Comparison of ENCODE assay signal across 8 cellular contexts in genomic region chr11:65817815-65818680, GRCh38. TPM values are rescaled to one million over a fixed set of nuclear protein-coding genes. Genes with fewer than 3 reads are reported as not detected.
DNase-seq lines count a peak whose midpoint lies in the region; ATAC-seq and TF ChIP-seq lines count a peak whose summit lies in the region.

No MANE protein-coding gene starts in this region.

- H3K27ac Mint-ChIP-seq in natural killer cell: peak overlapping the region; percentile 51 to 69
- H3K27ac Mint-ChIP-seq in stimulated activated naive B cell treated with anti-CD40 and anti-IgM and Interleukin-4, amounts not matched to agents 10 μg/mL and 1 μg/mL and 100 μg/mL, for 72 hours: peak overlapping the region; percentile 81

- H3K36me3 ChIP-seq in KOPT-K1 (ENCODE audit: insufficient read depth, low read length) (no peaks in the 10 kb centered on the region), Peyer's patch (no peaks in the 10 kb centered on the region)

- H3K27me3 Mint-ChIP-seq in natural killer cell (ENCODE audit: low read depth in 2 of 2): no peaks in the 10 kb centered on the region
- H3K27me3 Mint-ChIP-seq in stimulated activated naive B cell treated with anti-CD40 and anti-IgM and Interleukin-4, amounts not matched to agents 10 μg/mL and 1 μg/mL and 100 μg/mL, for 72 hours: no peaks in the 10 kb centered on the region

- H3K4me1 Mint-ChIP-seq in natural killer cell: peaks cover 14% of the 10 kb centered on the region in 2 donors
- H3K4me1 Mint-ChIP-seq in stimulated activated naive B cell treated with anti-CD40 and anti-IgM and Interleukin-4, amounts not matched to agents 10 μg/mL and 1 μg/mL and 100 μg/mL, for 72 hours: peaks cover 15 to 29% of the 10 kb centered on the region in 2 donors

- no peaks in the 10 kb centered on the region for H3K9me3 Mint-ChIP-seq in natural killer cell
- H3K9me3 Mint-ChIP-seq in stimulated activated naive B cell treated with anti-CD40 and anti-IgM and Interleukin-4, amounts not matched to agents 10 μg/mL and 1 μg/mL and 100 μg/mL, for 72 hours: no peaks in the 10 kb centered on the region

- intact Hi-C loops in natural killer cell (cut with micrococcal nuclease): loop anchor here (1.0 to 5.0 kb wide), 5 partner anchors 37 to 191 kb away; partner anchors contain the start of gene AP5B1

- H3K36me3 Mint-ChIP-seq in natural killer cell: no peaks in the 10 kb centered on the region
- H3K36me3 Mint-ChIP-seq in stimulated activated naive B cell treated with anti-CD40 and anti-IgM and Interleukin-4, amounts not matched to agents 10 μg/mL and 1 μg/mL and 100 μg/mL, for 72 hours: peaks cover 0 to 3% of the 10 kb centered on the region in 2 donors

- TF ChIP-seq CTCF in Peyer's patch (IDR thresholded peaks at IDR 0.05): peak; percentile 97 to 100 (median 99)
- TF ChIP-seq CTCF in fibroblast of mammary gland (conservative IDR thresholded peaks at IDR 0.05; ENCODE audit: control insufficient read depth, insufficient read depth, low read depth, low read length): peak; percentile 77
- peak; percentile 100 for TF ChIP-seq CTCF in natural killer cell (IDR thresholded peaks at IDR 0.05)

- no peaks in the 10 kb centered on the region for H3K27me3 ChIP-seq in Peyer's patch

- H3K9me3 ChIP-seq in KOPT-K1 (ENCODE audit: insufficient read depth, low read length, poor library complexity, severe bottlenecking): no peaks in the 10 kb centered on the region
- H3K9me3 ChIP-seq in Peyer's patch: no peaks in the 10 kb centered on the region

- peaks cover 0 to 20% (median 2%) of the 10 kb centered on the region in 4 donors for H3K4me1 ChIP-seq in Peyer's patch

- TF ChIP-seq POLR2A in Peyer's patch (IDR thresholded peaks at IDR 0.05): no peak

- DNase-seq in DMS114 treated with DMSO at 0.1 percent for 48 hours (lab: John Stamatoyannopoulos, UW; ENCODE audit: unreplicated experiment): peak; percentile 76
- peak; percentile 95 to 98 (median 98) for DNase-seq in Peyer's patch
- peak; percentile 93 to 94 for DNase-seq in activated T-helper 1 cell treated with anti-CD3 and anti-CD28 coated beads, Interleukin-2, amount 50 U/mL, for 16 hours (ENCODE audit: low read depth in 1 of 2, low spot score in 1 of 2)
- DNase-seq in fibroblast of mammary gland (ENCODE audit: low read depth): peak; percentile 79
- peak; percentile 98 for DNase-seq in natural killer cell
- DNase-seq in stimulated activated naive B cell treated with anti-CD40 and anti-IgM and Interleukin-4, amounts not matched to agents 10 μg/mL and 1 μg/mL and 100 μg/mL, for 72 hours: peak; percentile 88

- H3K27ac ChIP-seq in KOPT-K1 (ENCODE audit: low read depth, low read length, poor library complexity, severe bottlenecking) (peak overlapping the region; percentile 31), Peyer's patch (peak overlapping the region; percentile 57 to 90 (median 82))

- H3K4me3 Mint-ChIP-seq in natural killer cell: peak overlapping the region; percentile 93
- peak overlapping the region; percentile 80 to 83 for H3K4me3 Mint-ChIP-seq in stimulated activated naive B cell treated with anti-CD40 and anti-IgM and Interleukin-4, amounts not matched to agents 10 μg/mL and 1 μg/mL and 100 μg/mL, for 72 hours

- H3K4me3 ChIP-seq in Peyer's patch (peak overlapping the region; percentile 41 to 73 (median 66)), fibroblast of mammary gland (ENCODE audit: control insufficient read depth, low read depth, low read length) (peak overlapping the region; percentile 50)

- peak; percentile 80 for ATAC-seq in GM21619 (IDR thresholded peaks at IDR 0.05; ENCODE audit: unreplicated experiment)
- ATAC-seq in natural killer cell: peak; percentile 98 to 100 (median 98)
- ATAC-seq in stimulated activated naive B cell treated with anti-CD40 and anti-IgM and Interleukin-4, amounts not matched to agents 10 μg/mL and 1 μg/mL and 100 μg/mL, for 72 hours (replicated peaks): peak; percentile 84 to 88

RNA-seq across cellular contexts. Expression of gene SNX32, which starts 15.7 kb away (rescaled TPM):
- total RNA-seq in Peyer's patch (1 to 10 TPM in 3 of 4 donors, not detected in 1; 1.7 to 6.7 (median 6.4) TPM), natural killer cell (1 to 10 TPM in 1 of 3 donors, under 1 TPM in 2; 0.31 to 2.0 (median 0.54) TPM)

RNA-seq across cellular contexts. Expression of gene OVOL1, which starts 31.2 kb away (rescaled TPM):
- total RNA-seq in Peyer's patch: 10 to 100 TPM; 14.9 to 33.2 (median 29.8) TPM
- under 1 TPM in 2 of 3 donors, not detected in 1; 0.11 to 0.12 TPM for total RNA-seq in natural killer cell

RNA-seq across cellular contexts. Expression of gene AP5B1, which starts 37.3 kb away (rescaled TPM):
- total RNA-seq in Peyer's patch: 10 to 100 TPM; 14.9 to 35.8 (median 35.0) TPM
- total RNA-seq in natural killer cell: 10 to 100 TPM; 13.9 to 22.5 (median 21.3) TPM

RNA-seq across cellular contexts. Expression of gene CFL1, which starts 39.9 kb away (rescaled TPM):
- total RNA-seq in Peyer's patch (1,000 to 10,000 TPM in 3 of 4 donors, 100 to 1,000 TPM in 1; 961 to 2,313 (median 1,456) TPM), natural killer cell (1,000 to 10,000 TPM; 1,035 to 1,220 (median 1,095) TPM)

RNA-seq across cellular contexts. Expression of gene MUS81, which starts 42.2 kb away (rescaled TPM):
- total RNA-seq in Peyer's patch (100 to 1,000 TPM in 1 of 4 donors, 10 to 100 TPM in 3; 68.3 to 101 (median 78.9) TPM), natural killer cell (10 to 100 TPM; 71.6 to 93.4 (median 73.6) TPM)

Comparison
In these comparisons a context has a peak if more than half of its experiments do, and no peak if none do; other contexts are left out.
1. Peak in every context shown above with its lines: DNase-seq, ATAC-seq, H3K4me3 ChIP-seq and H3K27ac ChIP-seq.
2. RNA of gene OVOL1, which starts 31.2 kb away (total RNA-seq): 14.9 to 33.2 TPM in Peyer's patch; 0.11 to 0.12 TPM in natural killer cell; every median in the first group is over 10 times any median in the second.